Comparison of ENCODE assay signal across 9 cellular contexts in the genomic region with DNA sequence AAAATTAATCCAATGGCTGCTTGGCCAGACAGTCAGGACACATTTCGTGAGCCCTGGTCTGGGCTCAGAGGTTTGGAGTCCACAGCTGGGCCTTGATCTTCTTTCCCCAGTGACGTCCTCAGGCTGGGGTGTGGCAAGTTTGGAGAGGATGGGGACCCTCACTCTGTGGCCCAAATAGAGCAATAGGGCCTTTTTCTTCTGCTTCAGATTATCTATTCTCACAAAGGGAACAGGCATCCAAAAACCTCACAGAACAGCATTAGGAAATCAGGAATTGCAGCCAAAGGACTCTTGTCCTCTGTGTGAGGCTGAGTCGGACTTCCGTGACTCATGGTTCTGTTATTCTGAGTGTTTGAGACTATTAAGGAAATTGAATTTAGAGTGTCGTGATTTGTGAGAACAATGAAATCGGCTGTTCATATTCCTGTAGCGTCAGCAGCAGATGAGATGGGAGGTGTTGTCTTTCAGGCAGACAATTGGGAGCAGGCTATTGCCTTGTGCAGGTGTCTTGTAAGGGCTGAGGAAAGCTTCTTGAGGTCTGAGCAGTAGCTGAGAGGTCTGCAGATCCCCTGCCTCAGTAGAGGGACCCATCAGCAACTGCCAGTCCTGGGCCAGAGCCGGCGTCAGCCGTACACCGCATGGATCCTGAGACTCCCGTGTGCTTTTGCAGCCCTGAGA.
DNase-seq lines count a peak whose midpoint lies in the region; ATAC-seq and TF ChIP-seq lines count a peak whose summit lies in the region.
"Had no signal": no experiment of that assay in that cellular context is flagged by ENCODE, and none has a peak within 500 bp of the region (broad histone marks: within the 10 kb centered on the region; RNA-seq: fewer than 3 reads in every experiment).

No MANE protein-coding gene starts in this region.

- peak overlapping the region; percentile 96 for H4K91ac ChIP-seq in mesenchymal stem cell (ENCODE audit: low read length)

- H2BK120ac ChIP-seq in mesenchymal stem cell (ENCODE audit: low read depth, low read length) = peak overlapping the region; percentile 67

- TF ChIP-seq EP300 in upper lobe of left lung (IDR thresholded peaks at IDR 0.05) = no peak

- H3K9ac ChIP-seq in mesenchymal stem cell (ENCODE audit: low read length) = peak overlapping the region; percentile 69

- peaks cover 21% of the 10 kb centered on the region for H3K4me1 ChIP-seq in mesenchymal stem cell (ENCODE audit: control insufficient read depth, insufficient read depth, low read depth, low read length)
- H3K4me1 ChIP-seq in upper lobe of left lung = peaks cover 60 to 65% (median 62%) of the 10 kb centered on the region in 4 donors

- no peak overlapping the region for H4K8ac ChIP-seq in mesenchymal stem cell (ENCODE audit: low read length)

- no peaks in the 10 kb centered on the region for H3K36me3 ChIP-seq in mesenchymal stem cell (ENCODE audit: control insufficient read depth in 1 of 2, insufficient read depth in 2 of 2, low read depth in 1 of 2, low read length in 2 of 2)
- H3K36me3 ChIP-seq in upper lobe of left lung = no peaks in the 10 kb centered on the region

- DNase-seq in NCI-H2029 (lab: John Stamatoyannopoulos, UW) (peak; percentile 19), NCI-H2029 treated with DMSO at 0.1 percent for 48 hours (lab: John Stamatoyannopoulos, UW) (no peak), dermis blood vessel endothelial cell (peak; percentile 88), mesenchymal stem cell (peak; percentile 71), upper lobe of left lung (peak in 1 of 2 donors; percentile 68), glutamatergic neuron (no peak)
- DNase-seq: activated B cell treated with CpG ODN at 0.5 μM for 24 hours had no signal

- H3K4me3 ChIP-seq in mesenchymal stem cell (ENCODE audit: insufficient read depth in 1 of 2, low read depth in 1 of 2, low read length in 2 of 2) (peak overlapping the region in 1 of 2 experiments; percentile 49), upper lobe of left lung (no peak overlapping the region)

- H2AK5ac ChIP-seq in mesenchymal stem cell (ENCODE audit: low read length, severe bottlenecking) = no peak overlapping the region

- no peaks in the 10 kb centered on the region for H3K9me3 ChIP-seq in mesenchymal stem cell (ENCODE audit: control insufficient read depth, low read length)
- H3K9me3 ChIP-seq in upper lobe of left lung = no peaks in the 10 kb centered on the region

- H2BK5ac ChIP-seq in mesenchymal stem cell (ENCODE audit: low read depth, low read length, poor library complexity, severe bottlenecking) = no peak overlapping the region

- no peaks in the 10 kb centered on the region for H3K9me3 Mint-ChIP-seq in glutamatergic neuron (ENCODE audit: unreplicated experiment)
- H3K9me3 Mint-ChIP-seq: activated B cell treated with CpG ODN at 0.5 μM for 24 hours had no signal

- WGBS in mesenchymal stem cell = 76% methylated on average over 11 of the region's 12 CpGs
- 54 to 61% methylated on average over 8 to 12 of the region's 12 CpGs for WGBS in upper lobe of left lung, 2 donors

- H3K14ac ChIP-seq in mesenchymal stem cell (ENCODE audit: low read length in 2 of 2) = peak overlapping the region in 1 of 2 experiments; percentile 35

- H3K27ac ChIP-seq in mesenchymal stem cell (ENCODE audit: low read length, poor library complexity, severe bottlenecking) = no peak overlapping the region
- H3K27ac ChIP-seq in upper lobe of left lung = peak overlapping the region; percentile 77 to 87 (median 81)

- H3K36me3 Mint-ChIP-seq in glutamatergic neuron (ENCODE audit: unreplicated experiment) = no peaks in the 10 kb centered on the region

- H3K18ac ChIP-seq in mesenchymal stem cell (ENCODE audit: low read depth in 1 of 2, low read length in 2 of 2) = peak overlapping the region; percentile 85 to 89

- peak; percentile 82 to 89 for ATAC-seq in upper lobe of left lung (ENCODE audit: low FRiP score in 2 of 2)
- ATAC-seq in HG03432 (IDR thresholded peaks at IDR 0.05; ENCODE audit: unreplicated experiment) = no peak
- ATAC-seq in HG02840 (IDR thresholded peaks at IDR 0.05; ENCODE audit: low FRiP score, unreplicated experiment) = no peak

- H3K23ac ChIP-seq in mesenchymal stem cell (ENCODE audit: low read length in 2 of 2) = peak overlapping the region in 1 of 2 experiments; percentile 84

- no peak overlapping the region for H3K4me2 ChIP-seq in mesenchymal stem cell (ENCODE audit: low read length, poor library complexity, severe bottlenecking)

- H3K27me3 Mint-ChIP-seq in glutamatergic neuron (ENCODE audit: unreplicated experiment) = no peaks in the 10 kb centered on the region
- H3K27me3 Mint-ChIP-seq: activated B cell treated with CpG ODN at 0.5 μM for 24 hours had no signal

- TF ChIP-seq CTCF in upper lobe of left lung (IDR thresholded peaks at IDR 0.05) = no peak
- TF ChIP-seq CTCF in glutamatergic neuron (IDR thresholded peaks at IDR 0.05; ENCODE audit: partially characterized antibody, unreplicated experiment) = no peak

- H2BK15ac ChIP-seq in mesenchymal stem cell (ENCODE audit: low read depth, poor library complexity, severe bottlenecking) = no peak overlapping the region

- H2BK12ac ChIP-seq in mesenchymal stem cell (ENCODE audit: low read length in 2 of 2) = peak overlapping the region; percentile 17 to 80

- H3K79me1 ChIP-seq in mesenchymal stem cell (replicated peaks; ENCODE audit: low read length, poor library complexity, severe bottlenecking) = peaks cover 30% of the 10 kb centered on the region

- no peaks in the 10 kb centered on the region for H3K4me1 Mint-ChIP-seq in glutamatergic neuron (ENCODE audit: low read depth, unreplicated experiment)

- H3K27ac Mint-ChIP-seq in glutamatergic neuron (ENCODE audit: unreplicated experiment) = no peak overlapping the region
- H3K27ac Mint-ChIP-seq: activated B cell treated with CpG ODN at 0.5 μM for 24 hours had no signal

- H3K4ac ChIP-seq in mesenchymal stem cell (ENCODE audit: low read depth in 1 of 2, low read length in 2 of 2) = peak overlapping the region; percentile 84 to 85

- TF ChIP-seq POLR2A in upper lobe of left lung (IDR thresholded peaks at IDR 0.05) = no peak

- no peak overlapping the region for H2AFZ ChIP-seq in mesenchymal stem cell (ENCODE audit: low read depth, low read length)

- no peak overlapping the region for H3K4me3 Mint-ChIP-seq in glutamatergic neuron (ENCODE audit: unreplicated experiment)
- H3K4me3 Mint-ChIP-seq: activated B cell treated with CpG ODN at 0.5 μM for 24 hours had no signal

- H3K27me3 ChIP-seq in mesenchymal stem cell (ENCODE audit: control insufficient read depth in 1 of 2, insufficient read depth in 1 of 2, low read length in 2 of 2) (no peaks in the 10 kb centered on the region), upper lobe of left lung (no peaks in the 10 kb centered on the region)

Comparison
In these comparisons a context has a peak if more than half of its experiments do, and no peak if none do; other contexts are left out.
1. DNase-seq: peak in NCI-H2029 (single experiment), dermis blood vessel endothelial cell (single experiment) and mesenchymal stem cell (single experiment); none in NCI-H2029 treated with DMSO at 0.1 percent for 48 hours (single experiment) and glutamatergic neuron (single experiment).
2. ATAC-seq: peak in upper lobe of left lung (2 of 2); none in HG03432 (single experiment) and HG02840 (single experiment).